In genomic region chr5:141835928-141836667, GRCh38 we compare ENCODE assay signal across 12 cellular contexts. TPM values are rescaled to one million over a fixed set of nuclear protein-coding genes. Genes with fewer than 3 reads are reported as not detected.
DNase-seq lines count a peak whose midpoint lies in the region; ATAC-seq, FAIRE-seq and TF ChIP-seq lines count a peak whose summit lies in the region.
"Had no signal": no experiment of that assay in that cellular context is flagged by ENCODE, and none has a peak within 500 bp of the region (broad histone marks: within the 10 kb centered on the region; RNA-seq: fewer than 3 reads in every experiment).

No MANE protein-coding gene starts in this region.

- H3K4me1 ChIP-seq in right atrium auricular region: peaks cover 0 to 49% of the 10 kb centered on the region in 2 donors
- H3K4me1 ChIP-seq in gastrocnemius medialis: peaks cover 6 to 35% of the 10 kb centered on the region in 2 donors
- H3K4me1 ChIP-seq in HAP-1: peaks cover 16% of the 10 kb centered on the region

- peak overlapping the region; percentile 7 for H3K4me3 Mint-ChIP-seq in activated naive CD8-positive, alpha-beta T cell treated with anti-CD3 and anti-CD28 coated beads for 36 hours

- peak overlapping the region in 1 of 2 donors; percentile 11 for H3K4me3 ChIP-seq in right atrium auricular region
- no peak overlapping the region for H3K4me3 ChIP-seq in gastrocnemius medialis
- no peak overlapping the region for H3K4me3 ChIP-seq in HAP-1

- H3K27me3 ChIP-seq in right atrium auricular region: no peaks in the 10 kb centered on the region
- H3K27me3 ChIP-seq in gastrocnemius medialis: peaks cover 0 to 12% (median 0%) of the 10 kb centered on the region in 3 donors
- no peaks in the 10 kb centered on the region for H3K27me3 ChIP-seq in HAP-1 (ENCODE audit: low read depth)

- H3K36me3 ChIP-seq in right atrium auricular region: no peaks in the 10 kb centered on the region
- H3K36me3 ChIP-seq in gastrocnemius medialis: no peaks in the 10 kb centered on the region
- no peaks in the 10 kb centered on the region for H3K36me3 ChIP-seq in HAP-1 (replicated peaks)

- TF ChIP-seq CTCF in right atrium auricular region (IDR thresholded peaks at IDR 0.05) (no peak), gastrocnemius medialis (IDR thresholded peaks at IDR 0.05 in 4 of 5, conservative IDR thresholded peaks at IDR 0.05 in 1 of 5) (no peak), D721Med (IDR thresholded peaks at IDR 0.05; ENCODE audit: insufficient read depth, missing control alignments) (no peak)

- no peaks in the 10 kb centered on the region for H3K36me3 Mint-ChIP-seq in activated naive CD8-positive, alpha-beta T cell treated with anti-CD3 and anti-CD28 coated beads for 36 hours

- H3K27ac Mint-ChIP-seq in activated naive CD8-positive, alpha-beta T cell treated with anti-CD3 and anti-CD28 coated beads for 36 hours: peak overlapping the region; percentile 52

- intact Hi-C loops in gastrocnemius medialis (cut with DNase I; ENCODE audit: low total_unique reads): no loop called here

- H3K9me3 ChIP-seq in right atrium auricular region: no peaks in the 10 kb centered on the region
- no peaks in the 10 kb centered on the region for H3K9me3 ChIP-seq in gastrocnemius medialis
- no peaks in the 10 kb centered on the region for H3K9me3 ChIP-seq in HAP-1

- peak; percentile 79 for DNase-seq in EH (ENCODE audit: low read depth)
- no peak for DNase-seq in activated naive CD8-positive, alpha-beta T cell treated with anti-CD3 and anti-CD28 coated beads for 36 hours
- no peak for DNase-seq in right atrium auricular region (ENCODE audit: low spot score)
- DNase-seq in gastrocnemius medialis: no peak
- DNase-seq in HAP-1 (ENCODE audit: low spot score in 2 of 2): no peak
- no peak for DNase-seq in NCI-H146 treated with DMSO at 0.1 percent for 48 hours (lab: John Stamatoyannopoulos, UW; ENCODE audit: unreplicated experiment)
- DNase-seq in D721Med (ENCODE audit: insufficient read length, low spot score): no peak
- DNase-seq: MM.1S; stimulated activated CD4-positive, alpha-beta T cell treated with anti-CD3 and anti-CD28 coated beads, Interleukin-15, amount 100 ng/mL, for 24 hours had no signal

- TF ChIP-seq POLR2A in gastrocnemius medialis (IDR thresholded peaks at IDR 0.05): no peak

- FAIRE-seq in D721Med (lab: Jason Lieb, UNC): no peak
- FAIRE-seq: H54 had no signal

- H3K4me1 Mint-ChIP-seq in activated naive CD8-positive, alpha-beta T cell treated with anti-CD3 and anti-CD28 coated beads for 36 hours: peaks cover 16% of the 10 kb centered on the region

- H3K27me3 Mint-ChIP-seq in activated naive CD8-positive, alpha-beta T cell treated with anti-CD3 and anti-CD28 coated beads for 36 hours: no peaks in the 10 kb centered on the region

- H3K9me3 Mint-ChIP-seq in activated naive CD8-positive, alpha-beta T cell treated with anti-CD3 and anti-CD28 coated beads for 36 hours: no peaks in the 10 kb centered on the region

- ATAC-seq in gastrocnemius medialis (peak; percentile 50 to 55), GM19328 (IDR thresholded peaks at IDR 0.05; ENCODE audit: unreplicated experiment) (no peak)
- ATAC-seq: Panc1 had no signal

- in situ Hi-C loops in gastrocnemius medialis (cut with MboI; ENCODE audit: low sequenced_read_pairs in 4 of 4) (no loop called here), HAP-1 (cut with MboI; ENCODE audit: low sequenced_read_pairs) (no loop called here)

- peak overlapping the region; percentile 62 to 70 for H3K27ac ChIP-seq in right atrium auricular region
- peak overlapping the region; percentile 65 to 76 (median 68) for H3K27ac ChIP-seq in gastrocnemius medialis

RNA-seq across cellular contexts. Expression of gene PCDH1, which starts 42.1 kb away (rescaled TPM):
- total RNA-seq in activated naive CD8-positive, alpha-beta T cell treated with anti-CD3 and anti-CD28 coated beads for 36 hours: not detected
- 10 to 100 TPM; 22.1 to 25.3 TPM for total RNA-seq in right atrium auricular region
- 10 to 100 TPM; 15.9 to 20.8 (median 18.1) TPM for total RNA-seq in gastrocnemius medialis

Comparison
In these comparisons a context has a peak if more than half of its experiments do, and no peak if none do; other contexts are left out.
1. RNA of gene PCDH1, which starts 42.1 kb away (total RNA-seq): 22.1 to 25.3 TPM in right atrium auricular region and 15.9 to 20.8 TPM in gastrocnemius medialis; not detected in activated naive CD8-positive, alpha-beta T cell treated with anti-CD3 and anti-CD28 coated beads for 36 hours; every median in the first group is over 10 times any median in the second.